10 cellular contexts compared by ENCODE assay signal in the genomic region with DNA sequence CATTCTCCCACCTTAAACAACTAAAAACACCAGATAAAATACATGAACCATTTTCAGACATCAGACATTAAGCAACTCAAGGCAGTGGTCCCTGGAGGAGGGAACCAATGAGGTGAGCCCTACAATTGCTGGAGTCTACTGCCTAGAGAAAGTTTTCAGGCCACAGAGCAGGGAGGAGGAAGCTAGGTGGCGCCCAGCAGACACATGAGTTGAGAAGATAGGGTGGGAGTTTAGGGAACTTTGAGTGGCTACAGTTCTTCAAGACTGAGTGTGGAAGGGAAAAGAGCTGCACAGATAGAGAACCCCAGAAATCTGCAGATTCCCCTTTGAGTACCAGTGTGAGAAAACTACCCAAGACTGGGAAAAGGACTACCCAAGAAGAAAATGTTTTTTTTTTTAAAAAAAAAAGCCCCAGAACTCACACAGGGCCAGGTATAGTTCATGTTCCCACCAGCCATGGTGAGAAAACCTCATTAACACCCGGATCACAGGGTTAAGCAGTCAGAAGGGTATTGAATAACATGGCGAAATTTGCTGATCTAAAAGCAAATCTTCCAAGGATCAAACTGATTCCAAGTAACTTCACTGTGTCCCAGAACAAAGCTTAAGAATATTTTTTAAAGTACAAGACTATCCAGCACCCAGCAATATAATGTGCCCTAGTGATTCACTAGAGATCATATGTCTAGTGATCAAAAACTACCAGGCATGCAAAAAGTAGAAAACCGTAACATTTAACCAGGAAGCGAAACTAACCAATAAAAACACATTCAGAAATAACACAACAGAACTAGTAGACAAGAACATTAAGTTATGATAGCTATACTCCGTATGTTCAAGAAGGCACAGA. TPM values are rescaled to one million over a fixed set of nuclear protein-coding genes. Genes with fewer than 3 reads are reported as not detected.
DNase-seq lines count a peak whose midpoint lies in the region; ATAC-seq lines count a peak whose summit lies in the region.
"Had no signal": no experiment of that assay in that cellular context is flagged by ENCODE, and none has a peak within 500 bp of the region (broad histone marks: within the 10 kb centered on the region; RNA-seq: fewer than 3 reads in every experiment).

No MANE protein-coding gene starts in this region.

- H3K36me3 Mint-ChIP-seq in activated naive CD4-positive, alpha-beta T cell treated with anti-CD3 and anti-CD28 coated beads for 36 hours (ENCODE audit: low read depth), result peaks cover 42% of the 10 kb centered on the region
- peaks cover 66% of the 10 kb centered on the region for H3K36me3 Mint-ChIP-seq in stimulated activated effector memory CD8-positive, alpha-beta T cell treated with anti-CD3 and anti-CD28 coated beads, Interleukin-12 subunit alpha, Interleukin-12 subunit beta, amount 100 ng/mL, for 72 hours

- H3K27ac Mint-ChIP-seq in activated naive CD4-positive, alpha-beta T cell treated with anti-CD3 and anti-CD28 coated beads for 36 hours, result peak overlapping the region; percentile 54
- peak overlapping the region; percentile 85 for H3K27ac Mint-ChIP-seq in stimulated activated effector memory CD8-positive, alpha-beta T cell treated with anti-CD3 and anti-CD28 coated beads, Interleukin-12 subunit alpha, Interleukin-12 subunit beta, amount 100 ng/mL, for 72 hours

- no peak overlapping the region for H3K4me3 ChIP-seq in aorta (ENCODE audit: low read length in 2 of 2)

- H3K4me1 Mint-ChIP-seq in activated naive CD4-positive, alpha-beta T cell treated with anti-CD3 and anti-CD28 coated beads for 36 hours (ENCODE audit: low read depth), result peaks cover 42% of the 10 kb centered on the region
- peaks cover 48% of the 10 kb centered on the region for H3K4me1 Mint-ChIP-seq in stimulated activated effector memory CD8-positive, alpha-beta T cell treated with anti-CD3 and anti-CD28 coated beads, Interleukin-12 subunit alpha, Interleukin-12 subunit beta, amount 100 ng/mL, for 72 hours

- 82 to 89% methylated on average over 6 of the region's 6 CpGs for WGBS in aorta, 2 donors

- H3K27ac ChIP-seq in aorta (ENCODE audit: low read depth in 1 of 2, low read length in 2 of 2), result no peak overlapping the region

- DNase-seq in activated naive CD4-positive, alpha-beta T cell treated with anti-CD3 and anti-CD28 coated beads for 36 hours, result peak; percentile 28
- DNase-seq in activated naive CD4-positive, alpha-beta T cell treated with Interleukin-2 at 50 U/mL for 16 hours, result no peak
- DNase-seq in UCSD-AML1 (lab: John Stamatoyannopoulos, UW; ENCODE audit: unreplicated experiment) (peak; percentile 18), NCI-H2171 (lab: John Stamatoyannopoulos, UW) (no peak), aorta (no peak)
- DNase-seq in stimulated activated effector memory CD8-positive, alpha-beta T cell treated with anti-CD3 and anti-CD28 coated beads, Interleukin-12 subunit alpha, Interleukin-12 subunit beta, amount 100 ng/mL, for 72 hours (ENCODE audit: low spot score in 2 of 2), result no peak
- DNase-seq: COR-L47, NCI-H187 had no signal

- peaks cover 2 to 5% of the 10 kb centered on the region in 2 donors for H3K36me3 ChIP-seq in aorta (ENCODE audit: control insufficient read depth in 1 of 2, insufficient read depth in 2 of 2, low read length in 1 of 2)

- H3K9me3 ChIP-seq in aorta (ENCODE audit: control insufficient read depth, low read length), result no peaks in the 10 kb centered on the region

- peaks cover 7% of the 10 kb centered on the region for H3K9me3 Mint-ChIP-seq in activated naive CD4-positive, alpha-beta T cell treated with anti-CD3 and anti-CD28 coated beads for 36 hours
- H3K9me3 Mint-ChIP-seq in stimulated activated effector memory CD8-positive, alpha-beta T cell treated with anti-CD3 and anti-CD28 coated beads, Interleukin-12 subunit alpha, Interleukin-12 subunit beta, amount 100 ng/mL, for 72 hours, result no peaks in the 10 kb centered on the region

- no peaks in the 10 kb centered on the region for H3K27me3 ChIP-seq in aorta (ENCODE audit: control insufficient read depth in 1 of 2, insufficient read depth in 2 of 2, low read length in 1 of 2)

- intact Hi-C loops in activated naive CD4-positive, alpha-beta T cell treated with anti-CD3 and anti-CD28 coated beads for 36 hours (cut with micrococcal nuclease), result no loop called here
- intact Hi-C loops in aorta (cut with DNase I), result no loop called here

- no peaks in the 10 kb centered on the region for H3K4me1 ChIP-seq in aorta (ENCODE audit: control insufficient read depth in 1 of 2, insufficient read depth in 2 of 2, low read length in 2 of 2)

- CTCF ChIA-PET in activated naive CD4-positive, alpha-beta T cell treated with anti-CD3 and anti-CD28 coated beads for 36 hours (lab: Charles Lee), result interaction anchor here (0.7 to 1.1 kb wide), 2 partner anchors 228 to 229 kb away, joined by 3 to 4 read pairs; no protein-coding TSS in a partner anchor

- H3K27me3 Mint-ChIP-seq in activated naive CD4-positive, alpha-beta T cell treated with anti-CD3 and anti-CD28 coated beads for 36 hours (ENCODE audit: low read depth), result no peaks in the 10 kb centered on the region

- ATAC-seq in HG02938 (IDR thresholded peaks at IDR 0.05; ENCODE audit: unreplicated experiment), result peak; percentile 84
- peak; percentile 57 for ATAC-seq in stimulated activated effector memory CD8-positive, alpha-beta T cell treated with anti-CD3 and anti-CD28 coated beads, Interleukin-12 subunit alpha, Interleukin-12 subunit beta, amount 100 ng/mL, for 72 hours
- no peak for ATAC-seq in GM21825 (IDR thresholded peaks at IDR 0.05; ENCODE audit: unreplicated experiment)
- ATAC-seq in aorta (ENCODE audit: low FRiP score), result no peak

- H3K4me3 Mint-ChIP-seq in activated naive CD4-positive, alpha-beta T cell treated with anti-CD3 and anti-CD28 coated beads for 36 hours, result no peak overlapping the region
- peak overlapping the region; percentile 4 for H3K4me3 Mint-ChIP-seq in stimulated activated effector memory CD8-positive, alpha-beta T cell treated with anti-CD3 and anti-CD28 coated beads, Interleukin-12 subunit alpha, Interleukin-12 subunit beta, amount 100 ng/mL, for 72 hours

RNA-seq across cellular contexts. Expression of a gene that starts 12.0 kb away (rescaled TPM):
- 10 to 100 TPM; 35.8 to 43.5 TPM for total RNA-seq in activated naive CD4-positive, alpha-beta T cell treated with anti-CD3 and anti-CD28 coated beads for 36 hours
- 10 to 100 TPM; 36.5 to 54.3 TPM for total RNA-seq in aorta
- 10 to 100 TPM; 27.4 to 28.5 TPM for polyA plus RNA-seq in aorta

RNA-seq across cellular contexts. Expression of a gene that starts 55.3 kb away (rescaled TPM):
- 10 to 100 TPM; 26.6 to 29.2 TPM for total RNA-seq in activated naive CD4-positive, alpha-beta T cell treated with anti-CD3 and anti-CD28 coated beads for 36 hours
- total RNA-seq in aorta, result 100 to 1,000 TPM; 199 to 230 TPM
- 100 to 1,000 TPM; 203 to 277 TPM for polyA plus RNA-seq in aorta

Comparison
In these comparisons a context has a peak if more than half of its experiments do, and no peak if none do; other contexts are left out.
1. DNase-seq: peak in activated naive CD4-positive, alpha-beta T cell treated with anti-CD3 and anti-CD28 coated beads for 36 hours (single experiment) and UCSD-AML1 (single experiment); none in activated naive CD4-positive, alpha-beta T cell treated with Interleukin-2 at 50 U/mL for 16 hours (single experiment), stimulated activated effector memory CD8-positive, alpha-beta T cell treated with anti-CD3 and anti-CD28 coated beads, Interleukin-12 subunit alpha, Interleukin-12 subunit beta, amount 100 ng/mL, for 72 hours (0 of 2), NCI-H2171 (single experiment) and aorta (0 of 2).
2. ATAC-seq: peak in HG02938 (single experiment) and stimulated activated effector memory CD8-positive, alpha-beta T cell treated with anti-CD3 and anti-CD28 coated beads, Interleukin-12 subunit alpha, Interleukin-12 subunit beta, amount 100 ng/mL, for 72 hours (single experiment); none in GM21825 (single experiment) and aorta (single experiment).
3. RNA of a gene that starts 55.3 kb away (total RNA-seq): 199 to 230 TPM in aorta; 26.6 to 29.2 TPM in activated naive CD4-positive, alpha-beta T cell treated with anti-CD3 and anti-CD28 coated beads for 36 hours; every median in the first group is over 4 times any median in the second.